ENCODE assay signal across 15 cellular contexts in genomic region chr1:120891533-120891932, GRCh38. TPM values are rescaled to one million over a fixed set of nuclear protein-coding genes. Genes with fewer than 3 reads are reported as not detected.
"Had no signal": no experiment of that assay in that cellular context is flagged by ENCODE, and none has a peak within 500 bp of the region (broad histone marks: within the 10 kb centered on the region; RNA-seq: fewer than 3 reads in every experiment).

No MANE protein-coding gene starts in this region.

RNA-seq across cellular contexts. Expression of gene PPIAL4A, which starts 2.0 kb away (rescaled TPM):
- total RNA-seq: ascending aorta; endothelial cell of umbilical vein; esophagus muscularis mucosa; gastroesophageal sphincter; heart left ventricle; kidney epithelial cell; left lung; lung microvascular endothelial cell; mesothelial cell of epicardium; neural crest cell; omental fat pad; posterior vena cava; SJCRH30; T-helper 2 cell treated with Interferon-gamma antibody and Interleukin-4, amounts not matched to agents 100 ng/mL and 5 ng/mL, for 36 hours; tibial nerve had no signal
